ENCODE assay signal across 12 cellular contexts in genomic region chr2:26744953-26745352, GRCh38. TPM values are rescaled to one million over a fixed set of nuclear protein-coding genes. Genes with fewer than 3 reads are reported as not detected.
"Had no signal": no experiment of that assay in that cellular context is flagged by ENCODE, and none has a peak within 500 bp of the region (broad histone marks: within the 10 kb centered on the region; RNA-seq: fewer than 3 reads in every experiment).

No MANE protein-coding gene starts in this region.

- DNase-seq: activated B cell treated with CpG ODN at 0.5 μM for 24 hours, MM.1S, SHP77 treated with DMSO at 0.1 percent for 48 hours had no signal

- H3K4me3 ChIP-seq: ascending aorta, cardiac muscle cell, Peyer's patch, SJSA1 had no signal

- H3K27ac ChIP-seq: ascending aorta, cardiac muscle cell, KMS-11, Peyer's patch, SJSA1, VCaP had no signal

- H3K36me3 ChIP-seq: ascending aorta, cardiac muscle cell, Peyer's patch, SJSA1 had no signal

- H3K9ac ChIP-seq: KMS-11 had no signal

- H3K4me2 ChIP-seq: KMS-11 had no signal

- H3K27me3 ChIP-seq: ascending aorta, cardiac muscle cell, Peyer's patch, SJSA1 had no signal

- H3K9me3 ChIP-seq: ascending aorta, Peyer's patch, SJSA1 had no signal

RNA-seq across cellular contexts. Expression of gene CENPA, which starts 40.9 kb away (rescaled TPM):
- total RNA-seq: ascending aorta had no signal

RNA-seq across cellular contexts. Expression of gene KCNK3, which starts 52.4 kb away (rescaled TPM):
- total RNA-seq: activated B cell treated with CpG ODN at 0.5 μM for 24 hours; activated CD4-positive, alpha-beta memory T cell treated with anti-CD3 and anti-CD28 coated beads for 36 hours; activated T-helper 1 cell treated with anti-CD3 and anti-CD28 coated beads, Interleukin-12 subunit alpha, Interleukin-12 subunit beta, Interleukin-2, Interleukin-4 antibody, amounts not matched to agents 30 ng/mL and 10 ng/mL and 1 ng/mL, durations not matched to agents 14 hours and 24 hours and 36 hours; LHCN-M2; SJSA1 had no signal
